30 cellular contexts compared by ENCODE assay signal in genomic region chr9:18351216-18351615, GRCh38.
"Had no signal": no experiment of that assay in that cellular context is flagged by ENCODE, and none has a peak within 500 bp of the region (broad histone marks: within the 10 kb centered on the region; RNA-seq: fewer than 3 reads in every experiment).

No MANE protein-coding gene starts in this region.

- DNase-seq: cortex of kidney; effector memory CD8-positive, alpha-beta T cell; erythroblast; foreskin keratinocyte; glutamatergic neuron; heart right ventricle; hippocampal formation; islet precursor cell; kidney glomerular epithelial cell; left ventricle myocardium superior; lower lobe of right lung; mucosa of descending colon; naive B cell; right cardiac atrium; sigmoid colon; stimulated activated CD4-positive, alpha-beta T cell treated with anti-CD3 and anti-CD28 coated beads, Interleukin-2, amount 100 ng/mL, for 24 hours; stimulated activated CD4-positive, alpha-beta T cell treated with anti-CD3 and anti-CD28 coated beads, Interleukin-4, amount 100 ng/mL, for 24 hours; stimulated activated naive CD4-positive, alpha-beta T cell treated with Interleukin-2 at 50 U/mL for 16 hours; stomach; thyroid gland had no signal

- H3K9me3 ChIP-seq: gastroesophageal sphincter, heart right ventricle, lower lobe of right lung, mucosa of descending colon, prostate gland, sigmoid colon, stomach, thyroid gland had no signal

- H3K27me3 Mint-ChIP-seq: central memory CD8-positive, alpha-beta T cell; effector memory CD8-positive, alpha-beta T cell; memory B cell; naive B cell; natural killer cell treated with Interleukin-12 subunit alpha and Interleukin-12 subunit beta and Interleukin-15 and Interleukin-18, amount 100 ng/mL, for 72 hours; type B pancreatic cell had no signal

- H3K9me3 Mint-ChIP-seq: central memory CD8-positive, alpha-beta T cell; effector memory CD8-positive, alpha-beta T cell; memory B cell; mesothelial cell of epicardium; natural killer cell treated with Interleukin-12 subunit alpha and Interleukin-12 subunit beta and Interleukin-15 and Interleukin-18, amount 100 ng/mL, for 72 hours; neural progenitor cell; stimulated activated effector memory CD8-positive, alpha-beta T cell treated with anti-CD3 and anti-CD28 coated beads, Interleukin-12 subunit alpha, Interleukin-12 subunit beta, amount 100 ng/mL, for 72 hours; type B pancreatic cell had no signal

- H3K27me3 ChIP-seq: foreskin keratinocyte, gastroesophageal sphincter, heart right ventricle, neural progenitor cell, sigmoid colon, stomach, thyroid gland had no signal

- H3K27ac ChIP-seq: foreskin keratinocyte, gastroesophageal sphincter, heart right ventricle, lower lobe of right lung, neural progenitor cell, prostate gland, sigmoid colon, stomach, thyroid gland had no signal

- FAIRE-seq: endometrium had no signal

- H3K4me3 ChIP-seq: gastroesophageal sphincter, heart right ventricle, lower lobe of right lung, mucosa of descending colon, neural progenitor cell, prostate gland, sigmoid colon, stomach, thyroid gland had no signal

- H3K27ac Mint-ChIP-seq: effector memory CD8-positive, alpha-beta T cell; memory B cell; mesothelial cell of epicardium; naive B cell; natural killer cell treated with Interleukin-12 subunit alpha and Interleukin-12 subunit beta and Interleukin-15 and Interleukin-18, amount 100 ng/mL, for 72 hours; neural progenitor cell; stimulated activated effector memory CD8-positive, alpha-beta T cell treated with anti-CD3 and anti-CD28 coated beads, Interleukin-12 subunit alpha, Interleukin-12 subunit beta, amount 100 ng/mL, for 72 hours; type B pancreatic cell had no signal

- H3K4me2 ChIP-seq: neural progenitor cell had no signal

- H3K4me3 Mint-ChIP-seq: central memory CD8-positive, alpha-beta T cell; effector memory CD8-positive, alpha-beta T cell; memory B cell; mesothelial cell of epicardium; naive B cell; natural killer cell treated with Interleukin-12 subunit alpha and Interleukin-12 subunit beta and Interleukin-15 and Interleukin-18, amount 100 ng/mL, for 72 hours; neural progenitor cell; stimulated activated effector memory CD8-positive, alpha-beta T cell treated with anti-CD3 and anti-CD28 coated beads, Interleukin-12 subunit alpha, Interleukin-12 subunit beta, amount 100 ng/mL, for 72 hours; type B pancreatic cell had no signal

- ATAC-seq: effector memory CD8-positive, alpha-beta T cell; foreskin keratinocyte; gastroesophageal sphincter; heart right ventricle; left ventricle myocardium superior; lower lobe of right lung; mucosa of descending colon; natural killer cell treated with Interleukin-12 subunit alpha and Interleukin-12 subunit beta and Interleukin-15 and Interleukin-18, amount 100 ng/mL, for 72 hours; right cardiac atrium; stimulated activated effector memory CD8-positive, alpha-beta T cell treated with anti-CD3 and anti-CD28 coated beads, Interleukin-12 subunit alpha, Interleukin-12 subunit beta, amount 100 ng/mL, for 72 hours had no signal

- H3K36me3 ChIP-seq: gastroesophageal sphincter, heart right ventricle, lower lobe of right lung, neural progenitor cell, prostate gland, sigmoid colon, stomach, thyroid gland had no signal

- H3K4me1 ChIP-seq: foreskin keratinocyte, lower lobe of right lung, prostate gland had no signal

- H3K4me1 Mint-ChIP-seq: central memory CD8-positive, alpha-beta T cell; memory B cell; naive B cell; neural progenitor cell; stimulated activated effector memory CD8-positive, alpha-beta T cell treated with anti-CD3 and anti-CD28 coated beads, Interleukin-12 subunit alpha, Interleukin-12 subunit beta, amount 100 ng/mL, for 72 hours had no signal

- H3K36me3 Mint-ChIP-seq: memory B cell; mesothelial cell of epicardium; naive B cell; natural killer cell treated with Interleukin-12 subunit alpha and Interleukin-12 subunit beta and Interleukin-15 and Interleukin-18, amount 100 ng/mL, for 72 hours; neural progenitor cell; stimulated activated effector memory CD8-positive, alpha-beta T cell treated with anti-CD3 and anti-CD28 coated beads, Interleukin-12 subunit alpha, Interleukin-12 subunit beta, amount 100 ng/mL, for 72 hours; type B pancreatic cell had no signal
